ENCODE assay signal across 8 cellular contexts in genomic region chr17:40112191-40112590, GRCh38. TPM values are rescaled to one million over a fixed set of nuclear protein-coding genes. Genes with fewer than 3 reads are reported as not detected.
DNase-seq lines count a peak whose midpoint lies in the region; ATAC-seq, FAIRE-seq and TF ChIP-seq lines count a peak whose summit lies in the region.

No MANE protein-coding gene starts in this region.

- no peak for FAIRE-seq in HTR-8/SVneo (lab: Jason Lieb, UNC)

- peak overlapping the region; percentile 85 to 98 (median 93) for H3K27ac ChIP-seq in body of pancreas
- H3K27ac ChIP-seq in thyroid gland = peak overlapping the region; percentile 54 to 94 (median 93)

- DNase-seq in activated CD8-positive, alpha-beta memory T cell treated with anti-CD3 and anti-CD28 coated beads, Interleukin-2, amount 50 U/mL, for 4 hours = peak; percentile 8
- DNase-seq in activated CD8-positive, alpha-beta memory T cell treated with anti-CD3 and anti-CD28 coated beads, Interleukin-2, amount 50 U/mL, for 48 hours = no peak
- peak in 1 of 4 donors; percentile 13 for DNase-seq in body of pancreas
- no peak for DNase-seq in thyroid gland
- no peak for DNase-seq in HTR-8/SVneo (ENCODE audit: insufficient read length, low spot score)
- DNase-seq in epidermal melanocyte (ENCODE audit: insufficient read length, low spot score) = no peak

- H3K9ac ChIP-seq in mucosa of stomach (ENCODE audit: low read length) = peak overlapping the region; percentile 31

- intact Hi-C loops in body of pancreas (cut with DNase I) (no loop called here), thyroid gland (cut with DNase I) (no loop called here)

- H3K27me3 ChIP-seq in body of pancreas (no peaks in the 10 kb centered on the region), mucosa of stomach (ENCODE audit: control insufficient read depth, insufficient read depth, low read length) (no peaks in the 10 kb centered on the region), thyroid gland (no peaks in the 10 kb centered on the region)

- H3K36me3 ChIP-seq in body of pancreas (replicated peaks in 1 of 2; ENCODE audit: insufficient read depth in 1 of 2, low read depth in 2 of 2) = no peaks in the 10 kb centered on the region
- H3K36me3 ChIP-seq in mucosa of stomach (ENCODE audit: control insufficient read depth, insufficient read depth, low read length) = peaks cover 4% of the 10 kb centered on the region
- no peaks in the 10 kb centered on the region for H3K36me3 ChIP-seq in thyroid gland

- H3K4me3 ChIP-seq in body of pancreas = no peak overlapping the region
- no peak overlapping the region for H3K4me3 ChIP-seq in mucosa of stomach (ENCODE audit: low read length)
- H3K4me3 ChIP-seq in thyroid gland (replicated peaks in 1 of 3) = no peak overlapping the region

- TF ChIP-seq POLR2A in body of pancreas (IDR thresholded peaks at IDR 0.05) (no peak), thyroid gland (IDR thresholded peaks at IDR 0.05) (no peak)

- TF ChIP-seq CTCF in body of pancreas (IDR thresholded peaks at IDR 0.05) = no peak
- TF ChIP-seq CTCF in thyroid gland (IDR thresholded peaks at IDR 0.05) = no peak

- ATAC-seq in body of pancreas (no peak), GM21381 (IDR thresholded peaks at IDR 0.05; ENCODE audit: unreplicated experiment) (no peak)

- WGBS in body of pancreas, 2 donors = 5 to 6% methylated on average over 2 of the region's 2 CpGs
- 17 to 20% methylated on average over 2 of the region's 2 CpGs for WGBS in thyroid gland, 2 donors

- H3K4me1 ChIP-seq in body of pancreas (peaks cover 84% of the 10 kb centered on the region), mucosa of stomach (ENCODE audit: control insufficient read depth, insufficient read depth, low read length) (peaks cover 69% of the 10 kb centered on the region), thyroid gland (peaks cover 55 to 76% of the 10 kb centered on the region in 2 donors)

- H3K9me3 ChIP-seq in body of pancreas (no peaks in the 10 kb centered on the region), mucosa of stomach (ENCODE audit: control insufficient read depth, low read length) (no peaks in the 10 kb centered on the region), thyroid gland (no peaks in the 10 kb centered on the region)

RNA-seq across cellular contexts. Expression of gene MSL1, which starts 9.6 kb away (rescaled TPM):
- 100 to 1,000 TPM in 1 of 2 donors, 10 to 100 TPM in 1; 75.5 to 157 TPM for total RNA-seq in body of pancreas
- total RNA-seq in thyroid gland = 100 to 1,000 TPM in 1 of 4 donors, 10 to 100 TPM in 3; 69.9 to 101 (median 80.4) TPM

RNA-seq across cellular contexts. Expression of gene NR1D1, which starts 11.8 kb away (rescaled TPM):
- 1 to 10 TPM; 2.3 to 5.9 TPM for total RNA-seq in body of pancreas
- total RNA-seq in thyroid gland = 1 to 10 TPM; 3.4 to 9.9 (median 5.1) TPM

RNA-seq across cellular contexts. Expression of gene CASC3, which starts 28.1 kb away (rescaled TPM):
- total RNA-seq in body of pancreas (10 to 100 TPM; 51.7 to 59.4 TPM), thyroid gland (100 to 1,000 TPM in 1 of 4 donors, 10 to 100 TPM in 3; 88.2 to 103 (median 95.5) TPM)

RNA-seq across cellular contexts. Expression of gene THRA, which starts 49.4 kb away (rescaled TPM):
- total RNA-seq in body of pancreas (10 to 100 TPM; 37.9 to 61.6 TPM), thyroid gland (10 to 100 TPM; 34.0 to 52.9 (median 44.8) TPM)

RNA-seq across cellular contexts. Expression of gene MED24, which starts 58.0 kb away (rescaled TPM):
- 10 to 100 TPM; 34.9 to 38.7 TPM for total RNA-seq in body of pancreas
- 10 to 100 TPM; 37.1 to 68.4 (median 56.6) TPM for total RNA-seq in thyroid gland
